9 cellular contexts compared by ENCODE assay signal in genomic region chr7:116231543-116232401, GRCh38. TPM values are rescaled to one million over a fixed set of nuclear protein-coding genes. Genes with fewer than 3 reads are reported as not detected.
DNase-seq lines count a peak whose midpoint lies in the region; ATAC-seq and TF ChIP-seq lines count a peak whose summit lies in the region.
"Had no signal": no experiment of that assay in that cellular context is flagged by ENCODE, and none has a peak within 500 bp of the region (broad histone marks: within the 10 kb centered on the region; RNA-seq: fewer than 3 reads in every experiment).

No MANE protein-coding gene starts in this region.

- H3K4me1 Mint-ChIP-seq in activated T-cell treated with anti-CD3 and anti-CD28 coated beads, Interleukin-2, amount 50 U/mL, for 24 hours (ENCODE audit: low read depth), result peaks cover 87% of the 10 kb centered on the region
- peaks cover 56% of the 10 kb centered on the region for H3K4me1 Mint-ChIP-seq in activated T-helper 17 cell treated with anti-CD3 and anti-CD28 coated beads, Interleukin-2, amount 50 U/mL, for 72 hours

- no peaks in the 10 kb centered on the region for H3K9me3 Mint-ChIP-seq in activated T-cell treated with anti-CD3 and anti-CD28 coated beads, Interleukin-2, amount 50 U/mL, for 24 hours
- H3K9me3 Mint-ChIP-seq in activated T-helper 17 cell treated with anti-CD3 and anti-CD28 coated beads, Interleukin-2, amount 50 U/mL, for 72 hours, result no peaks in the 10 kb centered on the region

- H3K4me3 ChIP-seq in thyroid gland (replicated peaks in 1 of 3), result no peak overlapping the region

- H3K27ac Mint-ChIP-seq in activated T-cell treated with anti-CD3 and anti-CD28 coated beads, Interleukin-2, amount 50 U/mL, for 24 hours, result peak overlapping the region; percentile 91
- peak overlapping the region; percentile 78 for H3K27ac Mint-ChIP-seq in activated T-helper 17 cell treated with anti-CD3 and anti-CD28 coated beads, Interleukin-2, amount 50 U/mL, for 72 hours

- no peak for TF ChIP-seq CTCF in thyroid gland (IDR thresholded peaks at IDR 0.05)

- no peaks in the 10 kb centered on the region for H3K9me3 ChIP-seq in thyroid gland

- no peak for DNase-seq in activated T-cell treated with anti-CD3 and anti-CD28 coated beads, Interleukin-2, amount 50 U/mL, for 24 hours
- DNase-seq in activated T-cell treated with anti-CD3 and anti-CD28 coated beads, Interleukin-2, amount 50 U/mL, for 48 hours, result no peak
- peak; percentile 83 for DNase-seq in iris pigment epithelial cell (ENCODE audit: low read depth)
- DNase-seq in thyroid gland, result no peak
- DNase-seq in stimulated activated CD4-positive, alpha-beta T cell treated with anti-CD3 and anti-CD28 coated beads, Interleukin-4, amount 100 ng/mL, for 24 hours, result no peak
- DNase-seq in activated CD4-positive, alpha-beta T cell treated with anti-CD3 and anti-CD28 coated beads for 1 hour, result no peak
- DNase-seq: left cardiac atrium had no signal

- intact Hi-C loops in thyroid gland (cut with DNase I), result no loop called here

- H3K4me3 Mint-ChIP-seq in activated T-cell treated with anti-CD3 and anti-CD28 coated beads, Interleukin-2, amount 50 U/mL, for 24 hours, result no peak overlapping the region
- H3K4me3 Mint-ChIP-seq in activated T-helper 17 cell treated with anti-CD3 and anti-CD28 coated beads, Interleukin-2, amount 50 U/mL, for 72 hours, result peak overlapping the region; percentile 32

- H3K27me3 Mint-ChIP-seq in activated T-cell treated with anti-CD3 and anti-CD28 coated beads, Interleukin-2, amount 50 U/mL, for 24 hours, result no peaks in the 10 kb centered on the region
- H3K27me3 Mint-ChIP-seq in activated T-helper 17 cell treated with anti-CD3 and anti-CD28 coated beads, Interleukin-2, amount 50 U/mL, for 72 hours, result no peaks in the 10 kb centered on the region

- H3K27ac ChIP-seq in thyroid gland, result peak overlapping the region; percentile 87 to 90 (median 88)

- H3K27me3 ChIP-seq in thyroid gland, result no peaks in the 10 kb centered on the region

- peaks cover 13% of the 10 kb centered on the region for H3K36me3 Mint-ChIP-seq in activated T-cell treated with anti-CD3 and anti-CD28 coated beads, Interleukin-2, amount 50 U/mL, for 24 hours (ENCODE audit: low read depth)
- H3K36me3 Mint-ChIP-seq in activated T-helper 17 cell treated with anti-CD3 and anti-CD28 coated beads, Interleukin-2, amount 50 U/mL, for 72 hours (ENCODE audit: low read depth), result peaks cover 25% of the 10 kb centered on the region

- H3K36me3 ChIP-seq in thyroid gland, result no peaks in the 10 kb centered on the region

- no peak for TF ChIP-seq POLR2A in thyroid gland (IDR thresholded peaks at IDR 0.05)

- peaks cover 68 to 73% of the 10 kb centered on the region in 2 donors for H3K4me1 ChIP-seq in thyroid gland

- WGBS in thyroid gland, 2 donors, result 66 to 69% methylated on average over 3 of the region's 3 CpGs

- no peak for ATAC-seq in activated T-helper 17 cell treated with anti-CD3 and anti-CD28 coated beads, Interleukin-2, amount 50 U/mL, for 72 hours (replicated peaks)
- ATAC-seq in HG03342 (IDR thresholded peaks at IDR 0.05; ENCODE audit: unreplicated experiment), result no peak

RNA-seq across cellular contexts. Expression of gene TES, which starts 21.4 kb away (rescaled TPM):
- total RNA-seq in activated T-helper 17 cell treated with anti-CD3 and anti-CD28 coated beads, Interleukin-2, amount 50 U/mL, for 72 hours, result 10 to 100 TPM; 57.6 to 79.4 TPM
- 100 to 1,000 TPM; 148 to 177 (median 158) TPM for total RNA-seq in thyroid gland
